2 cellular contexts compared by ENCODE assay signal in the genomic region with DNA sequence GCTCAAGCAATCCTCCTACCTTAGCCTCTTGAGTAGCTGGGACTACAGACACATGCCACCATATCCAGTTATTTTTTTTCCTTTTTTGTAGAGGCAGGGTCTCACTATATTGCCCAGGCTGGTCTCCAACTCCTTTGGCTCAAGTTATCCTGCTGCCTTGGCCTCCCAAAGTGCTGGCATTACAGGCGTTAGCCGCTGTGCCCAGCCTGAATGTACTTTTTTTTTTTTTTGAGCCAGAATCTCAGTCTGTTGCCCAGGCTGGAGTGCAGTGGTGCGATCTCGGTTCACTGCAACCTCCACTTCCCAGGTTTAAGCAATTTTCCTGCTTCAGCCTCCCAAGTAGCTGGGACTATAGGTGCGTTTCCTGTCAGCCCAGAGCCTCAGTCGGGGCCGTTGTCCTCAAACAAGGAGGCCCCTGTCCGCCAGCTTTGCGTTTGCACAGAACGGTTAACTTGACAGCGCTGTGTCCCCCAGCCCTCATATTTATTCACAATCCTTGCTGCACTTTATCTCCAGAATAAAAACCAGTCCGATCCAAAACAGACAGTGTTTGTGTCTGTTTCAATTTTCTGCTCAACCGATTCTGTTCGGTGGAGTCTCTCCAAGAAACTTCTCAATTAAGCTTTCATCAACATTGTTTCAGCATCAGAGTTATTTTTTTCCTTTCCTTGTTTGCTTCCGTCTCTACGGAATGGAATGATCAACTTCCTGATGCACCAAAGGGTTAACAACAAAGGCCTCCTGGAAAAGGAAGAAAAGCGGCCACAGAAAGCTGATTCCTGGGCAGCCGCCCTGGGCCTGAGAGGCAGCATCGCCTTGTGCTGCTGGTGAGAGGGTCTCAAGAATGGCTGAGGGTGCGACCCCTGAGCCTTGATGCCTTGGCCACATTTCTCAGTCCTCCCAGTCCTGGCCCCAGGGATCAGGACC.
TF ChIP-seq lines count a peak whose summit lies in the region.

No MANE protein-coding gene starts in this region.

TF ChIP-seq in GM12878, 131 proteins besides CTCF, POLR2A, EP300 and RAD21 (continued from another document):
- TF ChIP-seq, protein P1, sequence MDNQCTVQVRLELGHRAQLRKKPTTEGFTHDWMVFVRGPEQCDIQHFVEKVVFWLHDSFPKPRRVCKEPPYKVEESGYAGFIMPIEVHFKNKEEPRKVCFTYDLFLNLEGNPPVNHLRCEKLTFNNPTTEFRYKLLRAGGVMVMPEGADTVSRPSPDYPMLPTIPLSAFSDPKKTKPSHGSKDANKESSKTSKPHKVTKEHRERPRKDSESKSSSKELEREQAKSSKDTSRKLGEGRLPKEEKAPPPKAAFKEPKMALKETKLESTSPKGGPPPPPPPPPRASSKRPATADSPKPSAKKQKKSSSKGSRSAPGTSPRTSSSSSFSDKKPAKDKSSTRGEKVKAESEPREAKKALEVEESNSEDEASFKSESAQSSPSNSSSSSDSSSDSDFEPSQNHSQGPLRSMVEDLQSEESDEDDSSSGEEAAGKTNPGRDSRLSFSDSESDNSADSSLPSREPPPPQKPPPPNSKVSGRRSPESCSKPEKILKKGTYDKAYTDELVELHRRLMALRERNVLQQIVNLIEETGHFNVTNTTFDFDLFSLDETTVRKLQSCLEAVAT (IDR thresholded peaks at IDR 0.05), result peak; percentile 84

TF ChIP-seq in HepG2, 621 proteins besides CTCF, POLR2A, EP300 and RAD21 (continues in another document):
- TF ChIP-seq ZNF431 (CRISPR knock-in tag; IDR thresholded peaks at IDR 0.05; ENCODE audit: borderline replicate concordance, low read depth) (no peak), FOXJ3 (CRISPR knock-in tag; IDR thresholded peaks at IDR 0.05; ENCODE audit: borderline replicate concordance) (no peak), ZSCAN30 (CRISPR knock-in tag; IDR thresholded peaks at IDR 0.05) (no peak), CBFB (CRISPR knock-in tag; IDR thresholded peaks at IDR 0.05) (no peak), SMAD1 (CRISPR knock-in tag; IDR thresholded peaks at IDR 0.05; ENCODE audit: borderline replicate concordance, low read depth) (no peak), TP53 (CRISPR knock-in tag; conservative IDR thresholded peaks at IDR 0.05) (no peak), IKZF1 (IDR thresholded peaks at IDR 0.05) (no peak), HIVEP1 (CRISPR knock-in tag; IDR thresholded peaks at IDR 0.05) (no peak), ZNF441 (CRISPR knock-in tag; IDR thresholded peaks at IDR 0.05; ENCODE audit: borderline replicate concordance) (no peak; the same call in 1 of the 2 replicates), KDM4B (CRISPR knock-in tag; IDR thresholded peaks at IDR 0.05) (no peak), ZNF430 (CRISPR knock-in tag; IDR thresholded peaks at IDR 0.05) (no peak), MED13 (CRISPR knock-in tag; IDR thresholded peaks at IDR 0.05) (no peak), HMG20B (CRISPR knock-in tag; conservative IDR thresholded peaks at IDR 0.05) (no peak), MXD4 (CRISPR knock-in tag; IDR thresholded peaks at IDR 0.05) (no peak), SIX1 (CRISPR knock-in tag; IDR thresholded peaks at IDR 0.05; ENCODE audit: borderline replicate concordance) (no peak), ZNF549 (CRISPR knock-in tag; IDR thresholded peaks at IDR 0.05) (no peak), KDM5B (CRISPR knock-in tag; IDR thresholded peaks at IDR 0.05; ENCODE audit: borderline replicate concordance) (peak; percentile 47; the same call in 1 of the 2 replicates), ZSCAN21 (CRISPR knock-in tag; IDR thresholded peaks at IDR 0.05; ENCODE audit: borderline replicate concordance) (no peak), ZNF7 (CRISPR knock-in tag; IDR thresholded peaks at IDR 0.05) (0 out of 2 replicates have a peak, but pooled peaks have one; percentile 19), MTF2 (CRISPR knock-in tag; IDR thresholded peaks at IDR 0.05; ENCODE audit: borderline replicate concordance) (no peak), ZNF180 (CRISPR knock-in tag; IDR thresholded peaks at IDR 0.05; ENCODE audit: borderline replicate concordance, low read depth) (no peak), CC2D1A (CRISPR knock-in tag; IDR thresholded peaks at IDR 0.05) (no peak)
- TF ChIP-seq, protein P2, sequence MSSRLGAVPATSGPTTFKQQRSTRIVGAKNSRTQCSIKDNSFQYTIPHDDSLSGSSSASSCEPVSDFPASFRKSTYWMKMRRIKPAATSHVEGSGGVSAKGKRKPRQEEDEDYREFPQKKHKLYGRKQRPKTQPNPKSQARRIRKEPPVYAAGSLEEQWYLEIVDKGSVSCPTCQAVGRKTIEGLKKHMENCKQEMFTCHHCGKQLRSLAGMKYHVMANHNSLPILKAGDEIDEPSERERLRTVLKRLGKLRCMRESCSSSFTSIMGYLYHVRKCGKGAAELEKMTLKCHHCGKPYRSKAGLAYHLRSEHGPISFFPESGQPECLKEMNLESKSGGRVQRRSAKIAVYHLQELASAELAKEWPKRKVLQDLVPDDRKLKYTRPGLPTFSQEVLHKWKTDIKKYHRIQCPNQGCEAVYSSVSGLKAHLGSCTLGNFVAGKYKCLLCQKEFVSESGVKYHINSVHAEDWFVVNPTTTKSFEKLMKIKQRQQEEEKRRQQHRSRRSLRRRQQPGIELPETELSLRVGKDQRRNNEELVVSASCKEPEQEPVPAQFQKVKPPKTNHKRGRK (CRISPR knock-in tag; IDR thresholded peaks at IDR 0.05), result no peak
- TF ChIP-seq, protein P3, sequence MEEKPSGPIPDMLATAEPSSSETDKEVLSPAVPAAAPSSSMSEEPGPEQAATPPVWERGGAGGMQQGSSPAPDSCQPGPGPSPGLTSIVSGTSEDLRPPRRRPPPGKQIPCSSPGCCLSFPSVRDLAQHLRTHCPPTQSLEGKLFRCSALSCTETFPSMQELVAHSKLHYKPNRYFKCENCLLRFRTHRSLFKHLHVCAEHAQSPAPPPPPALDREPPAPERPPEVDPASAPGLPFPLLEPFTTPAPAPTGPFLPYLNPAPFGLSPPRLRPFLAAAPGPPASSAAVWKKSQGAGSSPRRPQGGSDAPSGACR (CRISPR knock-in tag; IDR thresholded peaks at IDR 0.05), result no peak
- TF ChIP-seq, protein P4, sequence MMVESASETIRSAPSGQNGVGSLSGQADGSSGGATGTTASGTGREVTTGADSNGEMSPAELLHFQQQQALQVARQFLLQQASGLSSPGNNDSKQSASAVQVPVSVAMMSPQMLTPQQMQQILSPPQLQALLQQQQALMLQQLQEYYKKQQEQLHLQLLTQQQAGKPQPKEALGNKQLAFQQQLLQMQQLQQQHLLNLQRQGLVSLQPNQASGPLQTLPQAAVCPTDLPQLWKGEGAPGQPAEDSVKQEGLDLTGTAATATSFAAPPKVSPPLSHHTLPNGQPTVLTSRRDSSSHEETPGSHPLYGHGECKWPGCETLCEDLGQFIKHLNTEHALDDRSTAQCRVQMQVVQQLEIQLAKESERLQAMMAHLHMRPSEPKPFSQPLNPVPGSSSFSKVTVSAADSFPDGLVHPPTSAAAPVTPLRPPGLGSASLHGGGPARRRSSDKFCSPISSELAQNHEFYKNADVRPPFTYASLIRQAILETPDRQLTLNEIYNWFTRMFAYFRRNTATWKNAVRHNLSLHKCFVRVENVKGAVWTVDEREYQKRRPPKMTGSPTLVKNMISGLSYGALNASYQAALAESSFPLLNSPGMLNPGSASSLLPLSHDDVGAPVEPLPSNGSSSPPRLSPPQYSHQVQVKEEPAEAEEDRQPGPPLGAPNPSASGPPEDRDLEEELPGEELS (CRISPR knock-in tag; IDR thresholded peaks at IDR 0.05), result no peak
- TF ChIP-seq, protein P5, sequence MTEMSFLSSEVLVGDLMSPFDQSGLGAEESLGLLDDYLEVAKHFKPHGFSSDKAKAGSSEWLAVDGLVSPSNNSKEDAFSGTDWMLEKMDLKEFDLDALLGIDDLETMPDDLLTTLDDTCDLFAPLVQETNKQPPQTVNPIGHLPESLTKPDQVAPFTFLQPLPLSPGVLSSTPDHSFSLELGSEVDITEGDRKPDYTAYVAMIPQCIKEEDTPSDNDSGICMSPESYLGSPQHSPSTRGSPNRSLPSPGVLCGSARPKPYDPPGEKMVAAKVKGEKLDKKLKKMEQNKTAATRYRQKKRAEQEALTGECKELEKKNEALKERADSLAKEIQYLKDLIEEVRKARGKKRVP (CRISPR knock-in tag; IDR thresholded peaks at IDR 0.05), result no peak
- TF ChIP-seq, protein P6, sequence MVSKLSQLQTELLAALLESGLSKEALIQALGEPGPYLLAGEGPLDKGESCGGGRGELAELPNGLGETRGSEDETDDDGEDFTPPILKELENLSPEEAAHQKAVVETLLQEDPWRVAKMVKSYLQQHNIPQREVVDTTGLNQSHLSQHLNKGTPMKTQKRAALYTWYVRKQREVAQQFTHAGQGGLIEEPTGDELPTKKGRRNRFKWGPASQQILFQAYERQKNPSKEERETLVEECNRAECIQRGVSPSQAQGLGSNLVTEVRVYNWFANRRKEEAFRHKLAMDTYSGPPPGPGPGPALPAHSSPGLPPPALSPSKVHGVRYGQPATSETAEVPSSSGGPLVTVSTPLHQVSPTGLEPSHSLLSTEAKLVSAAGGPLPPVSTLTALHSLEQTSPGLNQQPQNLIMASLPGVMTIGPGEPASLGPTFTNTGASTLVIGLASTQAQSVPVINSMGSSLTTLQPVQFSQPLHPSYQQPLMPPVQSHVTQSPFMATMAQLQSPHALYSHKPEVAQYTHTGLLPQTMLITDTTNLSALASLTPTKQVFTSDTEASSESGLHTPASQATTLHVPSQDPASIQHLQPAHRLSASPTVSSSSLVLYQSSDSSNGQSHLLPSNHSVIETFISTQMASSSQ (IDR thresholded peaks at IDR 0.05; ENCODE audit: low read depth), result 0 out of 2 replicates have a peak, but pooled peaks have one; percentile 4
- TF ChIP-seq, protein P6 (CRISPR knock-in tag; IDR thresholded peaks at IDR 0.05; ENCODE audit: borderline replicate concordance), result 0 out of 2 replicates have a peak, but pooled peaks have one; percentile 1
- TF ChIP-seq, protein P7, sequence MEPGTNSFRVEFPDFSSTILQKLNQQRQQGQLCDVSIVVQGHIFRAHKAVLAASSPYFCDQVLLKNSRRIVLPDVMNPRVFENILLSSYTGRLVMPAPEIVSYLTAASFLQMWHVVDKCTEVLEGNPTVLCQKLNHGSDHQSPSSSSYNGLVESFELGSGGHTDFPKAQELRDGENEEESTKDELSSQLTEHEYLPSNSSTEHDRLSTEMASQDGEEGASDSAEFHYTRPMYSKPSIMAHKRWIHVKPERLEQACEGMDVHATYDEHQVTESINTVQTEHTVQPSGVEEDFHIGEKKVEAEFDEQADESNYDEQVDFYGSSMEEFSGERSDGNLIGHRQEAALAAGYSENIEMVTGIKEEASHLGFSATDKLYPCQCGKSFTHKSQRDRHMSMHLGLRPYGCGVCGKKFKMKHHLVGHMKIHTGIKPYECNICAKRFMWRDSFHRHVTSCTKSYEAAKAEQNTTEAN (CRISPR knock-in tag; conservative IDR thresholded peaks at IDR 0.05), result no peak
- TF ChIP-seq, protein P8, sequence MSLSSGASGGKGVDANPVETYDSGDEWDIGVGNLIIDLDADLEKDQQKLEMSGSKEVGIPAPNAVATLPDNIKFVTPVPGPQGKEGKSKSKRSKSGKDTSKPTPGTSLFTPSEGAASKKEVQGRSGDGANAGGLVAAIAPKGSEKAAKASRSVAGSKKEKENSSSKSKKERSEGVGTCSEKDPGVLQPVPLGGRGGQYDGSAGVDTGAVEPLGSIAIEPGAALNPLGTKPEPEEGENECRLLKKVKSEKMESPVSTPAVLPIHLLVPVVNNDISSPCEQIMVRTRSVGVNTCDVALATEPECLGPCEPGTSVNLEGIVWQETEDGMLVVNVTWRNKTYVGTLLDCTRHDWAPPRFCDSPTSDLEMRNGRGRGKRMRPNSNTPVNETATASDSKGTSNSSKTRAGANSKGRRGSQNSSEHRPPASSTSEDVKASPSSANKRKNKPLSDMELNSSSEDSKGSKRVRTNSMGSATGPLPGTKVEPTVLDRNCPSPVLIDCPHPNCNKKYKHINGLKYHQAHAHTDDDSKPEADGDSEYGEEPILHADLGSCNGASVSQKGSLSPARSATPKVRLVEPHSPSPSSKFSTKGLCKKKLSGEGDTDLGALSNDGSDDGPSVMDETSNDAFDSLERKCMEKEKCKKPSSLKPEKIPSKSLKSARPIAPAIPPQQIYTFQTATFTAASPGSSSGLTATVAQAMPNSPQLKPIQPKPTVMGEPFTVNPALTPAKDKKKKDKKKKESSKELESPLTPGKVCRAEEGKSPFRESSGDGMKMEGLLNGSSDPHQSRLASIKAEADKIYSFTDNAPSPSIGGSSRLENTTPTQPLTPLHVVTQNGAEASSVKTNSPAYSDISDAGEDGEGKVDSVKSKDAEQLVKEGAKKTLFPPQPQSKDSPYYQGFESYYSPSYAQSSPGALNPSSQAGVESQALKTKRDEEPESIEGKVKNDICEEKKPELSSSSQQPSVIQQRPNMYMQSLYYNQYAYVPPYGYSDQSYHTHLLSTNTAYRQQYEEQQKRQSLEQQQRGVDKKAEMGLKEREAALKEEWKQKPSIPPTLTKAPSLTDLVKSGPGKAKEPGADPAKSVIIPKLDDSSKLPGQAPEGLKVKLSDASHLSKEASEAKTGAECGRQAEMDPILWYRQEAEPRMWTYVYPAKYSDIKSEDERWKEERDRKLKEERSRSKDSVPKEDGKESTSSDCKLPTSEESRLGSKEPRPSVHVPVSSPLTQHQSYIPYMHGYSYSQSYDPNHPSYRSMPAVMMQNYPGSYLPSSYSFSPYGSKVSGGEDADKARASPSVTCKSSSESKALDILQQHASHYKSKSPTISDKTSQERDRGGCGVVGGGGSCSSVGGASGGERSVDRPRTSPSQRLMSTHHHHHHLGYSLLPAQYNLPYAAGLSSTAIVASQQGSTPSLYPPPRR (CRISPR knock-in tag; IDR thresholded peaks at IDR 0.05; ENCODE audit: borderline replicate concordance), result no peak
- TF ChIP-seq, protein P9, sequence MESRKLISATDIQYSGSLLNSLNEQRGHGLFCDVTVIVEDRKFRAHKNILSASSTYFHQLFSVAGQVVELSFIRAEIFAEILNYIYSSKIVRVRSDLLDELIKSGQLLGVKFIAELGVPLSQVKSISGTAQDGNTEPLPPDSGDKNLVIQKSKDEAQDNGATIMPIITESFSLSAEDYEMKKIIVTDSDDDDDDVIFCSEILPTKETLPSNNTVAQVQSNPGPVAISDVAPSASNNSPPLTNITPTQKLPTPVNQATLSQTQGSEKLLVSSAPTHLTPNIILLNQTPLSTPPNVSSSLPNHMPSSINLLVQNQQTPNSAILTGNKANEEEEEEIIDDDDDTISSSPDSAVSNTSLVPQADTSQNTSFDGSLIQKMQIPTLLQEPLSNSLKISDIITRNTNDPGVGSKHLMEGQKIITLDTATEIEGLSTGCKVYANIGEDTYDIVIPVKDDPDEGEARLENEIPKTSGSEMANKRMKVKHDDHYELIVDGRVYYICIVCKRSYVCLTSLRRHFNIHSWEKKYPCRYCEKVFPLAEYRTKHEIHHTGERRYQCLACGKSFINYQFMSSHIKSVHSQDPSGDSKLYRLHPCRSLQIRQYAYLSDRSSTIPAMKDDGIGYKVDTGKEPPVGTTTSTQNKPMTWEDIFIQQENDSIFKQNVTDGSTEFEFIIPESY (CRISPR knock-in tag; IDR thresholded peaks at IDR 0.05), result no peak
